In genomic region chr9:130303613-130304055, GRCh38 we compare ENCODE assay signal across 19 cellular contexts.
"Had no signal": no experiment of that assay in that cellular context is flagged by ENCODE, and none has a peak within 500 bp of the region (broad histone marks: within the 10 kb centered on the region; RNA-seq: fewer than 3 reads in every experiment).

No MANE protein-coding gene starts in this region.

- H3K4me1 Mint-ChIP-seq: endodermal cell, neural progenitor cell had no signal

- ATAC-seq: pancreas, SK-N-SH treated with all-trans-retinoic acid at 6 μM for 48 hours had no signal

- FAIRE-seq: astrocyte, pancreas had no signal

- H3K36me3 ChIP-seq: cardiac muscle cell, neural progenitor cell, pancreas had no signal

- H3K4me1 ChIP-seq: neural progenitor cell, pancreas, testis had no signal

- H3K27me3 ChIP-seq: cardiac muscle cell, neural progenitor cell, pancreas, testis had no signal

- H3K9me3 Mint-ChIP-seq: endodermal cell, neural progenitor cell had no signal

- H3K4me3 ChIP-seq: cardiac muscle cell, dorsolateral prefrontal cortex, neural progenitor cell, pancreas, skin epidermis, testis had no signal

- H3K27ac Mint-ChIP-seq: endodermal cell; neural progenitor cell; stimulated activated naive CD8-positive, alpha-beta T cell treated with anti-CD3 and anti-CD28 coated beads, Interleukin-15, Interleukin-2, amounts not matched to agents 100 ng/mL and 50 ng/mL, for 24 hours had no signal

- H3K36me3 Mint-ChIP-seq: neural progenitor cell had no signal

- H3K9me3 ChIP-seq: pancreas, testis had no signal

- H3K9ac ChIP-seq: neural progenitor cell had no signal

- DNase-seq: activated CD4-positive, CD25-positive, alpha-beta regulatory T cell treated with anti-CD3 and anti-CD28 coated beads, Interleukin-2, amount 50 U/mL, for 72 hours; activated naive CD4-positive, alpha-beta T cell; activated T-cell treated with anti-CD3 and anti-CD28 coated beads for 4 hours; dorsolateral prefrontal cortex; endodermal cell; erythroblast; hypothalamus; kidney glomerular epithelial cell; mesendoderm; T-helper 1 cell; T1000; testis had no signal

- H3K27ac ChIP-seq: cardiac muscle cell, neural progenitor cell, pancreas, skin epidermis, testis had no signal

- H3K4me3 Mint-ChIP-seq: endodermal cell; neural progenitor cell; stimulated activated naive CD8-positive, alpha-beta T cell treated with anti-CD3 and anti-CD28 coated beads, Interleukin-15, Interleukin-2, amounts not matched to agents 100 ng/mL and 50 ng/mL, for 24 hours had no signal
